ENCODE assay signal across 21 cellular contexts in the genomic region with DNA sequence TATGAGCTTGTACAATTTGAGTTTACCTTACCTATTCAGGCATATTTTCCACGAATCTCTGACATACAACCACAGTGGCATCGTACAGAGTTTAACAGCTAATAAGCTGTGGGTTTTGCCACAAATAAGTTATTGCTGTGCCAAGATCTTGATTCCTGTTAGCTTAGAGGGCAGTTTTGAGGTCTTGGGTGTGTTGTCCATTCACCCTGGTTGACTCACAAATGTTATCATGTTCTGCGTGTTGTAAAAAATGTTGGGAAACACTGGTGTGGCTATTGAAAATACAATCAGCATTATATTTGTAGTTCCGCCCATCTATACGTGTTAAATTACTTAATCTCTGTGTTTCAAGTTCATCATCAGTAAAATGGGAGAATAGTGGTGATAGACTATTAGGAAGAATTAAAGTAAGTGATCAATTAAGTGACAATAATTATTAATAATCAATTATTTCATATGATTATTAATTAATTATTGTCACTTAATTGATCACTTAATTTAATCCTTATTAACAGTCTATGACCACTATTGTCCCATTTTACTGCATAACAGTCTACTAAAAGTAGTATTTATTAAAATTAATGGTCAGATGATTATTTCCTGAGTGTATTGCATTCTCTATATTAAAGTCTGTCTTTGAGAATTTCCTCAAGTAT.
DNase-seq lines count a peak whose midpoint lies in the region; ATAC-seq, FAIRE-seq and TF ChIP-seq lines count a peak whose summit lies in the region.
"Had no signal": no experiment of that assay in that cellular context is flagged by ENCODE, and none has a peak within 500 bp of the region (broad histone marks: within the 10 kb centered on the region; RNA-seq: fewer than 3 reads in every experiment).

No MANE protein-coding gene starts in this region.

- CTCF ChIA-PET in K562 (lab: Yijun Ruan, JAX; ENCODE audit: low intra/inter-chr PET ratio) = no interaction called here

- TF ChIP-seq EP300 in K562 (IDR thresholded peaks at IDR 0.05; ENCODE audit: low read length) = no peak
- TF ChIP-seq EP300 in upper lobe of left lung (IDR thresholded peaks at IDR 0.05) = no peak

- ATAC-seq in HG03520 (IDR thresholded peaks at IDR 0.05; ENCODE audit: unreplicated experiment) = peak; percentile 1
- no peak for ATAC-seq in K562
- ATAC-seq in upper lobe of left lung (ENCODE audit: low FRiP score in 2 of 2) = peak in 1 of 2 donors; percentile 62
- ATAC-seq in Right ventricle myocardium superior (ENCODE audit: poor library complexity) = no peak
- ATAC-seq in left cardiac atrium = no peak
- ATAC-seq: activated CD4-positive, alpha-beta T cell treated with anti-CD3 and anti-CD28 coated beads for 36 hours had no signal

- H3K27me3 ChIP-seq in K562 (ENCODE audit: control insufficient read depth in 2 of 2, insufficient read depth in 2 of 2, low read length in 2 of 2) (no peaks in the 10 kb centered on the region), upper lobe of left lung (no peaks in the 10 kb centered on the region)
- H3K27me3 ChIP-seq: brain microvascular endothelial cell, dorsolateral prefrontal cortex, esophagus squamous epithelium, sigmoid colon, tibial nerve had no signal

- no peak overlapping the region for H2AFZ ChIP-seq in K562 (ENCODE audit: low read depth, low read length)

- DNase-seq in NOMO-1 treated with DMSO at 0.1 percent for 48 hours (lab: John Stamatoyannopoulos, UW; ENCODE audit: unreplicated experiment) (peak; percentile 25), NOMO-1 (lab: John Stamatoyannopoulos, UW; ENCODE audit: unreplicated experiment in 2 of 2) (no peak), K562 (ENCODE audit: extremely low read depth in 1 of 4, low spot score in 3 of 4) (no peak), upper lobe of left lung (no peak), Right ventricle myocardium superior (no peak), left cardiac atrium (no peak)
- DNase-seq in activated CD4-positive, alpha-beta T cell treated with anti-CD3 and anti-CD28 coated beads for 1 hour = no peak
- DNase-seq: activated CD4-positive, alpha-beta T cell treated with anti-CD3 and anti-CD28 coated beads for 36 hours; activated CD8-positive, alpha-beta memory T cell treated with anti-CD3 and anti-CD28 coated beads, Interleukin-2, amount 50 U/mL, for 48 hours; activated naive CD4-positive, alpha-beta T cell treated with anti-CD3 and anti-CD28 coated beads for 36 hours; brain microvascular endothelial cell; CD4-positive, alpha-beta T cell; dorsolateral prefrontal cortex; esophagus squamous epithelium; mesendoderm; NCI-H1048; sigmoid colon; stimulated activated CD4-positive, alpha-beta T cell treated with anti-CD3 and anti-CD28 coated beads, Interleukin-4, amount 100 ng/mL, for 24 hours had no signal

- no peaks in the 10 kb centered on the region for H4K20me1 ChIP-seq in K562 (replicated peaks; ENCODE audit: control insufficient read depth, insufficient read depth, low read length)

- H3K9me3 ChIP-seq in K562 (replicated peaks; ENCODE audit: control insufficient read depth, insufficient read depth, low read depth, low read length) = no peaks in the 10 kb centered on the region
- no peaks in the 10 kb centered on the region for H3K9me3 ChIP-seq in upper lobe of left lung
- H3K9me3 ChIP-seq: esophagus squamous epithelium, sigmoid colon, tibial nerve had no signal

- no peak overlapping the region for H3K4me2 ChIP-seq in K562 (ENCODE audit: insufficient read depth, low read length)

- FAIRE-seq in K562 (lab: Jason Lieb, UNC) = no peak
- FAIRE-seq: A204.1 had no signal

- no peak overlapping the region for H3K9ac ChIP-seq in K562 (ENCODE audit: insufficient read depth in 1 of 2, low read depth in 2 of 2, low read length in 2 of 2)

- no peak for TF ChIP-seq CTCF in K562 (IDR thresholded peaks at IDR 0.05 in 2 of 3, conservative IDR thresholded peaks at IDR 0.05 in 1 of 3; ENCODE audit: insufficient read depth in 2 of 3, low read depth in 1 of 3, low read length in 3 of 3)
- no peak for TF ChIP-seq CTCF in upper lobe of left lung (IDR thresholded peaks at IDR 0.05)

- no peaks in the 10 kb centered on the region for H3K4me1 ChIP-seq in K562 (replicated peaks in 1 of 2; ENCODE audit: control insufficient read depth in 2 of 2, insufficient read depth in 2 of 2, low read length in 2 of 2)
- peaks cover 0 to 3% (median 0%) of the 10 kb centered on the region in 4 donors for H3K4me1 ChIP-seq in upper lobe of left lung
- H3K4me1 ChIP-seq: esophagus squamous epithelium, sigmoid colon had no signal

- TF ChIP-seq POLR2A in K562 (conservative IDR thresholded peaks at IDR 0.05) = no peak
- no peak for TF ChIP-seq POLR2A in upper lobe of left lung (IDR thresholded peaks at IDR 0.05)

- H3K4me3 ChIP-seq in K562 = no peak overlapping the region
- H3K4me3 ChIP-seq in upper lobe of left lung = no peak overlapping the region
- H3K4me3 ChIP-seq: dorsolateral prefrontal cortex, esophagus squamous epithelium, sigmoid colon, tibial nerve had no signal

- TF ChIP-seq RAD21 in K562 (CRISPR knock-in tag; conservative IDR thresholded peaks at IDR 0.05 in 1 of 2, IDR thresholded peaks at IDR 0.05 in 1 of 2) = no peak

- 3% methylated on average over 5 of the region's 5 CpGs for WGBS in K562 (ENCODE audit: insufficient coverage, low coverage, missing lambda C conversion rate)
- WGBS in upper lobe of left lung, 2 donors = 70 to 77% methylated on average over 5 of the region's 5 CpGs

- in situ Hi-C loops in K562 (cut with MboI) = no loop called here

- H3K27ac ChIP-seq in K562 (ENCODE audit: extremely low read depth, low read depth, low read length) (no peak overlapping the region), upper lobe of left lung (peak overlapping the region in 3 of 4 donors; percentile 19 to 27 (median 23))
- H3K27ac ChIP-seq: brain microvascular endothelial cell, esophagus squamous epithelium, sigmoid colon, tibial nerve had no signal

- H3K36me3 ChIP-seq in K562 (ENCODE audit: control insufficient read depth, insufficient read depth, low read length) = no peaks in the 10 kb centered on the region
- no peaks in the 10 kb centered on the region for H3K36me3 ChIP-seq in upper lobe of left lung
- H3K36me3 ChIP-seq: brain microvascular endothelial cell, esophagus squamous epithelium, sigmoid colon, tibial nerve had no signal

- BruUV-seq in K562 (replicated peaks; lab: Mats Ljungman, UMichigan) = no TSS peak

- intact Hi-C loops in K562 (cut with micrococcal nuclease) = no loop called here
- intact Hi-C loops in Right ventricle myocardium superior (cut with DNase I) = no loop called here
- intact Hi-C loops in left cardiac atrium (cut with DNase I) = no loop called here

- H3K9me1 ChIP-seq in K562 (ENCODE audit: control insufficient read depth, insufficient read depth, low read length) = no peaks in the 10 kb centered on the region

- no peaks in the 10 kb centered on the region for H3K79me2 ChIP-seq in K562 (ENCODE audit: control insufficient read depth, insufficient read depth, low read length)

- POLR2A ChIA-PET in K562 (lab: Yijun Ruan, JAX) = no interaction called here

TF ChIP-seq in K562, 482 proteins besides CTCF, POLR2A, EP300 and RAD21:
- peak; percentile 94 for TF ChIP-seq DACH1 (IDR thresholded peaks at IDR 0.05; ENCODE audit: partially characterized antibody)
- TF ChIP-seq E2F3 (CRISPR knock-in tag; IDR thresholded peaks at IDR 0.05) = no peak
